Comparison of ENCODE assay signal across 1 cellular context in genomic region chr5:72036951-72037350, GRCh38.
TF ChIP-seq lines count a peak whose summit lies in the region.

No MANE protein-coding gene starts in this region.

TF ChIP-seq in H1, 55 proteins besides CTCF, POLR2A, EP300 and RAD21:
- TF ChIP-seq KDM1A (IDR thresholded peaks at IDR 0.05; ENCODE audit: borderline replicate concordance, low read length) (no peak), SP4 (IDR thresholded peaks at IDR 0.05; ENCODE audit: low read length) (no peak), CBX8 (IDR thresholded peaks at IDR 0.05; ENCODE audit: borderline replicate concordance, low read depth, low read length) (no peak), TAF1 (IDR thresholded peaks at IDR 0.05; ENCODE audit: low read depth, low read length) (no peak), GTF2F1 (IDR thresholded peaks at IDR 0.05; ENCODE audit: borderline replicate concordance, low read depth, low read length) (no peak), ATF2 (IDR thresholded peaks at IDR 0.05; ENCODE audit: low read length) (no peak), SIRT6 (IDR thresholded peaks at IDR 0.05; ENCODE audit: low read length) (no peak), MAFK (IDR thresholded peaks at IDR 0.05; ENCODE audit: low read depth, low read length) (no peak), SP2 (IDR thresholded peaks at IDR 0.05; ENCODE audit: low read length) (no peak)
TF ChIP-seq in H1: peak in this region for 0.
